ENCODE assay signal across 14 cellular contexts in genomic region chr22:24065014-24065413, GRCh38. TPM values are rescaled to one million over a fixed set of nuclear protein-coding genes. Genes with fewer than 3 reads are reported as not detected.
"Had no signal": no experiment of that assay in that cellular context is flagged by ENCODE, and none has a peak within 500 bp of the region (broad histone marks: within the 10 kb centered on the region; RNA-seq: fewer than 3 reads in every experiment).

No MANE protein-coding gene starts in this region.

RNA-seq across cellular contexts. Expression of gene GSTT4, which starts 59.8 kb away (rescaled TPM):
- total RNA-seq: stomach, subcutaneous adipose tissue, suprapubic skin, temporal lobe, thoracic aorta, thyroid gland, tibial nerve, transverse colon, upper lobe of left lung, ureter, urinary bladder, uterus, vagina had no signal
- polyA plus RNA-seq: stomach, thymus, urinary bladder had no signal
